17 cellular contexts compared by ENCODE assay signal in genomic region chr1:76352741-76353435, GRCh38.
DNase-seq lines count a peak whose midpoint lies in the region; ATAC-seq and TF ChIP-seq lines count a peak whose summit lies in the region.
"Had no signal": no experiment of that assay in that cellular context is flagged by ENCODE, and none has a peak within 500 bp of the region (broad histone marks: within the 10 kb centered on the region; RNA-seq: fewer than 3 reads in every experiment).

No MANE protein-coding gene starts in this region.

- H3K27ac ChIP-seq in WERI-Rb-1: peak overlapping the region; percentile 28
- H3K27ac ChIP-seq: BLaER1 had no signal

- DNase-seq in NCI-H2171 treated with DMSO at 0.1 percent for 48 hours (lab: John Stamatoyannopoulos, UW) (peak; percentile 59), NCI-H2171 (lab: John Stamatoyannopoulos, UW) (no peak), NCI-H524 (lab: John Stamatoyannopoulos, UW) (peak; percentile 85 to 90), WERI-Rb-1 (peak; percentile 31), nephron progenitor cell (no peak), LoVo (ENCODE audit: low spot score) (no peak)
- no peak for DNase-seq in activated CD8-positive, alpha-beta memory T cell treated with anti-CD3 and anti-CD28 coated beads, Interleukin-2, amount 50 U/mL, for 4 hours
- DNase-seq: 8988T; AML-193; Caco-2; CD8-positive, alpha-beta memory T cell; DMS79; HCEC 1CT; HFFc6 had no signal

- TF ChIP-seq CTCF in WERI-Rb-1 (IDR thresholded peaks at IDR 0.05; ENCODE audit: low read depth, low read length) (no peak), nephron progenitor cell (IDR thresholded peaks at IDR 0.05) (no peak)

- no peaks in the 10 kb centered on the region for H3K27me3 Mint-ChIP-seq in nephron progenitor cell (ENCODE audit: low read depth, poor library complexity)
- H3K27me3 Mint-ChIP-seq: CD8-positive, alpha-beta memory T cell had no signal

- no peaks in the 10 kb centered on the region for H3K36me3 ChIP-seq in WERI-Rb-1
- H3K36me3 ChIP-seq: BLaER1 had no signal

- H3K9me3 Mint-ChIP-seq in nephron progenitor cell: peaks cover 4% of the 10 kb centered on the region
- H3K9me3 Mint-ChIP-seq: CD8-positive, alpha-beta memory T cell had no signal

- ATAC-seq in HG02973 (IDR thresholded peaks at IDR 0.05; ENCODE audit: unreplicated experiment): no peak
- ATAC-seq: HepG2 had no signal

- H3K4me3 ChIP-seq in WERI-Rb-1 (ENCODE audit: low read depth, low read length): no peak overlapping the region
- H3K4me3 ChIP-seq: BLaER1 had no signal

- peaks cover 10% of the 10 kb centered on the region for H3K4me1 Mint-ChIP-seq in nephron progenitor cell
- H3K4me1 Mint-ChIP-seq: CD8-positive, alpha-beta memory T cell had no signal

- no peak overlapping the region for H3K4me3 Mint-ChIP-seq in nephron progenitor cell
- H3K4me3 Mint-ChIP-seq: CD8-positive, alpha-beta memory T cell; HFFc6 had no signal

- H3K27me3 ChIP-seq in WERI-Rb-1 (ENCODE audit: insufficient read depth, low read depth, severe bottlenecking): no peaks in the 10 kb centered on the region
- H3K27me3 ChIP-seq: BLaER1 had no signal

- H3K27ac Mint-ChIP-seq in nephron progenitor cell: peak overlapping the region; percentile 10
- H3K27ac Mint-ChIP-seq: HFFc6 had no signal

- H3K9me3 ChIP-seq in WERI-Rb-1 (ENCODE audit: severe bottlenecking): no peaks in the 10 kb centered on the region
- H3K9me3 ChIP-seq: BLaER1, Caco-2 had no signal

- peaks cover 5% of the 10 kb centered on the region for H3K36me3 Mint-ChIP-seq in nephron progenitor cell (ENCODE audit: low read depth)
- H3K36me3 Mint-ChIP-seq: CD8-positive, alpha-beta memory T cell had no signal

Comparison
In these comparisons a context has a peak if more than half of its experiments do, and no peak if none do; other contexts are left out.
1. DNase-seq: peak in NCI-H2171 treated with DMSO at 0.1 percent for 48 hours (single experiment), NCI-H524 (2 of 2) and WERI-Rb-1 (single experiment); none in NCI-H2171 (single experiment), nephron progenitor cell (single experiment), LoVo (single experiment) and activated CD8-positive, alpha-beta memory T cell treated with anti-CD3 and anti-CD28 coated beads, Interleukin-2, amount 50 U/mL, for 4 hours (single experiment).